ENCODE assay signal across 14 cellular contexts in the genomic region with DNA sequence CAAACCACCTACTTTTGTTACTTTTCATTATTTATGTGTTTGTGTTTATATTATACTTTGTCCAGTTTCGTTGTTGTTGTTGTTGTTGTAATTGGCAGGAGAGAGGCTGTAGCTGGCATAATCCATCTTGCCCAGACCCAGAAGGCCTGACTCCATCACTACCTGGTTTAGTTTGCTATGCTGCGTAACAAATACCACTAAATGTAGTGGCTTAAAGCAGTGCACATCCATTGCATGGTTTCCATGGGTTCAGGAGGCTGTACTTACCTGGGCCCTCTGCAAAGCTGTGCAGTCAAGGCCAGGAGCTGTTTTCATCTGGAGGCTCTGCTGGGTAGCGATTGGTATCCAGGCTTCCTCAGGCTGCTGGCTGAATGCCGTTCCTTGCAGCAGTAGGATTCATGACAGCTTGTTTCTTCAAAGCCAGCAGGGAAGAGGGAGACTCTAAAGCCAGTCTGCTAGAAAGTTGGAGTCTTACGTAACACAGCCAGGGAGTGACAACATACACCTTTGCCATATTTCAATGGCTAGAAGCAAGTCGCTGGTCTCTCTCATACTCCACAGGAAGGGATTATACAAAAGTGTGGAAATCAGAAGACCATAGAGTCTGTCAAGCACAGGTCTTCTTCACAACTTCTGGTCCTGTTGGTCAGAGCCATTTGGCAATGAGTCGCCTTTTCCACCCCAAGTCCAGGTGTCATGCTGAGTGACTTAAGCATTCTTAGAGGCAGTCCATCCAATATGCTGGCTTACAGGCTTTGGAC. TPM values are rescaled to one million over a fixed set of nuclear protein-coding genes. Genes with fewer than 3 reads are reported as not detected.
DNase-seq lines count a peak whose midpoint lies in the region; ATAC-seq and TF ChIP-seq lines count a peak whose summit lies in the region.
"Had no signal": no experiment of that assay in that cellular context is flagged by ENCODE, and none has a peak within 500 bp of the region (broad histone marks: within the 10 kb centered on the region; RNA-seq: fewer than 3 reads in every experiment).

No MANE protein-coding gene starts in this region.

- peaks cover 6 to 99% (median 90%) of the 10 kb centered on the region in 7 donors for H3K4me1 Mint-ChIP-seq in naive thymus-derived CD4-positive, alpha-beta T cell

- H3K36me3 Mint-ChIP-seq in naive thymus-derived CD4-positive, alpha-beta T cell = peaks cover 0 to 26% (median 9%) of the 10 kb centered on the region in 5 donors

- H3K36me3 ChIP-seq in mammary epithelial cell (ENCODE audit: insufficient read depth, low read length) (no peaks in the 10 kb centered on the region), WERI-Rb-1 (peaks cover 7% of the 10 kb centered on the region)
- peaks cover 0 to 10% (median 0%) of the 10 kb centered on the region in 3 experiments for H3K36me3 ChIP-seq in naive thymus-derived CD4-positive, alpha-beta T cell (ENCODE audit: control insufficient read depth in 2 of 3, insufficient read depth in 3 of 3, low read length in 3 of 3)
- H3K36me3 ChIP-seq: vagina had no signal

- CTCF ChIA-PET in mammary epithelial cell (lab: Charles Lee; ENCODE audit: low non-redundant PET) = no interaction called here
- CTCF ChIA-PET in naive thymus-derived CD4-positive, alpha-beta T cell (lab: Charles Lee) = interaction anchor here (1.4 kb wide), 1 partner anchor 13 kb away, joined by 5 read pairs; no protein-coding TSS in a partner anchor

- WGBS in mammary epithelial cell (ENCODE audit: low coverage, missing lambda C conversion rate) = 91% methylated on average over 7 of the region's 7 CpGs

- no peak overlapping the region for H3K4me2 ChIP-seq in mammary epithelial cell (ENCODE audit: insufficient read depth, low read depth, low read length)

- dilution Hi-C loops in mammary epithelial cell (cut with HindIII; ENCODE audit: low sequenced_read_pairs) = no loop called here

- H3K4me3 ChIP-seq in mammary epithelial cell (replicated peaks in 1 of 3; ENCODE audit: insufficient read depth in 1 of 3, low read depth in 2 of 3, low read length in 3 of 3) (no peak overlapping the region), WERI-Rb-1 (ENCODE audit: low read depth, low read length) (no peak overlapping the region)
- H3K4me3 ChIP-seq in naive thymus-derived CD4-positive, alpha-beta T cell (ENCODE audit: low read length) = no peak overlapping the region
- H3K4me3 ChIP-seq: vagina had no signal

- ATAC-seq in naive thymus-derived CD4-positive, alpha-beta T cell = no peak
- no peak for ATAC-seq in HG02798 (IDR thresholded peaks at IDR 0.05; ENCODE audit: poor library complexity, unreplicated experiment)
- ATAC-seq: sciatic nerve had no signal

- in situ Hi-C loops in mammary epithelial cell (cut with MboI; ENCODE audit: low sequenced_read_pairs in 2 of 2) = loop anchor here in 1 of 2 donors (25.0 kb wide), 1 partner anchor 462 kb away; no protein-coding TSS in a partner anchor

- H3K79me2 ChIP-seq in mammary epithelial cell (ENCODE audit: insufficient read depth, low read length) = no peaks in the 10 kb centered on the region

- H3K27ac ChIP-seq in mammary epithelial cell (ENCODE audit: insufficient read depth, low read depth, low read length) (no peak overlapping the region), WERI-Rb-1 (no peak overlapping the region)
- H3K27ac ChIP-seq in naive thymus-derived CD4-positive, alpha-beta T cell (ENCODE audit: low read depth, low read length) = no peak overlapping the region
- H3K27ac ChIP-seq: vagina had no signal

- H3K27me3 Mint-ChIP-seq in naive thymus-derived CD4-positive, alpha-beta T cell = no peaks in the 10 kb centered on the region
- H3K27me3 Mint-ChIP-seq: activated B cell treated with CpG ODN at 0.5 μM for 24 hours had no signal

- no peaks in the 10 kb centered on the region for H3K27me3 ChIP-seq in mammary epithelial cell (ENCODE audit: insufficient read depth, low read length)
- no peaks in the 10 kb centered on the region for H3K27me3 ChIP-seq in naive thymus-derived CD4-positive, alpha-beta T cell (ENCODE audit: control insufficient read depth in 2 of 2, insufficient read depth in 2 of 2, low read length in 2 of 2)
- H3K27me3 ChIP-seq in WERI-Rb-1 (ENCODE audit: insufficient read depth, low read depth, severe bottlenecking) = no peaks in the 10 kb centered on the region
- H3K27me3 ChIP-seq: vagina had no signal

- no peak overlapping the region for H3K9ac ChIP-seq in mammary epithelial cell (ENCODE audit: insufficient read depth, low read length)

- H3K4me1 ChIP-seq in mammary epithelial cell (ENCODE audit: insufficient read depth, low read length) = peaks cover 3% of the 10 kb centered on the region
- peaks cover 0 to 43% of the 10 kb centered on the region in 2 donors for H3K4me1 ChIP-seq in naive thymus-derived CD4-positive, alpha-beta T cell (ENCODE audit: control insufficient read depth in 2 of 2, insufficient read depth in 2 of 2, low read length in 2 of 2)

- TF ChIP-seq CTCF in mammary epithelial cell (conservative IDR thresholded peaks at IDR 0.05 in 1 of 2, IDR thresholded peaks at IDR 0.05 in 1 of 2; ENCODE audit: extremely low read depth in 1 of 2, insufficient read depth in 1 of 2, low read depth in 1 of 2, low read length in 2 of 2) = no peak
- no peak for TF ChIP-seq CTCF in WERI-Rb-1 (IDR thresholded peaks at IDR 0.05; ENCODE audit: low read depth, low read length)

- H4K20me1 ChIP-seq in mammary epithelial cell (ENCODE audit: insufficient read depth, low read length) = no peaks in the 10 kb centered on the region

- POLR2A ChIA-PET in naive thymus-derived CD4-positive, alpha-beta T cell (lab: Charles Lee) = interaction anchor here (1.0 kb wide), 1 partner anchor 41 kb away, joined by 8 read pairs; the partner anchor contains the start of gene TNRC6C

- no peak overlapping the region for H2AFZ ChIP-seq in mammary epithelial cell (ENCODE audit: low read depth, low read length)

- intact Hi-C loops in mammary epithelial cell (cut with micrococcal nuclease) = no loop called here
- intact Hi-C loops in naive thymus-derived CD4-positive, alpha-beta T cell (cut with micrococcal nuclease) = loop anchor here in 1 of 2 donors (2.0 kb wide), 1 partner anchor 39 kb away; no protein-coding TSS in a partner anchor

- no peaks in the 10 kb centered on the region for H3K9me3 Mint-ChIP-seq in naive thymus-derived CD4-positive, alpha-beta T cell
- H3K9me3 Mint-ChIP-seq: activated B cell treated with CpG ODN at 0.5 μM for 24 hours; activated T-helper 1 cell treated with anti-CD3 and anti-CD28 coated beads, Interleukin-12 subunit alpha, Interleukin-12 subunit beta, Interleukin-2, Interleukin-4 antibody, amounts not matched to agents 30 ng/mL and 10 ng/mL and 1 ng/mL, durations not matched to agents 14 hours and 24 hours and 36 hours had no signal

- DNase-seq in ELR (ENCODE audit: low read depth) (peak; percentile 37), M059J (ENCODE audit: low read depth) (peak; percentile 74), mammary epithelial cell (peak; percentile 16), COLO668 (lab: John Stamatoyannopoulos, UW; ENCODE audit: unreplicated experiment) (no peak), retina (no peak), WERI-Rb-1 (no peak)
- DNase-seq in naive thymus-derived CD4-positive, alpha-beta T cell = no peak
- DNase-seq: activated B cell treated with CpG ODN at 0.5 μM for 24 hours, Calu3, NCI-H2081 had no signal

- peak overlapping the region in 7 of 9 donors; percentile 37 to 71 (median 52) for H3K27ac Mint-ChIP-seq in naive thymus-derived CD4-positive, alpha-beta T cell
- H3K27ac Mint-ChIP-seq: activated B cell treated with CpG ODN at 0.5 μM for 24 hours; activated T-helper 1 cell treated with anti-CD3 and anti-CD28 coated beads, Interleukin-12 subunit alpha, Interleukin-12 subunit beta, Interleukin-2, Interleukin-4 antibody, amounts not matched to agents 30 ng/mL and 10 ng/mL and 1 ng/mL, durations not matched to agents 14 hours and 24 hours and 36 hours had no signal

- BruUV-seq in mammary epithelial cell (replicated peaks; lab: Mats Ljungman, UMichigan) = no TSS peak

- H3K9me3 ChIP-seq in mammary epithelial cell (replicated peaks; ENCODE audit: insufficient read depth, low read length) (no peaks in the 10 kb centered on the region), WERI-Rb-1 (ENCODE audit: severe bottlenecking) (no peaks in the 10 kb centered on the region)
- no peaks in the 10 kb centered on the region for H3K9me3 ChIP-seq in naive thymus-derived CD4-positive, alpha-beta T cell (ENCODE audit: control insufficient read depth in 2 of 3, low read length in 3 of 3)
- H3K9me3 ChIP-seq: vagina had no signal

- peak overlapping the region in 7 of 10 donors; percentile 25 to 74 (median 37) for H3K4me3 Mint-ChIP-seq in naive thymus-derived CD4-positive, alpha-beta T cell
- H3K4me3 Mint-ChIP-seq: activated B cell treated with CpG ODN at 0.5 μM for 24 hours; activated T-helper 1 cell treated with anti-CD3 and anti-CD28 coated beads, Interleukin-12 subunit alpha, Interleukin-12 subunit beta, Interleukin-2, Interleukin-4 antibody, amounts not matched to agents 30 ng/mL and 10 ng/mL and 1 ng/mL, durations not matched to agents 14 hours and 24 hours and 36 hours had no signal

RNA-seq across cellular contexts. Expression of gene TNRC6C, which starts 41.1 kb away (rescaled TPM):
- total RNA-seq in M059J (2014; rRNA removed; shearing (Covaris generic)) = 2.8 and 3.2 TPM in 2 replicates
- 1 to 10 TPM; 2.7 to 9.1 TPM for total RNA-seq in mammary epithelial cell
- polyA plus RNA-seq in mammary epithelial cell = 1.3 TPM
- 3.2 TPM for polyA minus RNA-seq in mammary epithelial cell
- 100 to 1,000 TPM in 3 of 5 experiments, 10 to 100 TPM in 2; 28.6 to 133 (median 104) TPM for total RNA-seq in naive thymus-derived CD4-positive, alpha-beta T cell
- polyA plus RNA-seq in naive thymus-derived CD4-positive, alpha-beta T cell = 1 to 10 TPM; 7.4 to 8.2 TPM

Comparison
In these comparisons a context has a peak if more than half of its experiments do, and no peak if none do; other contexts are left out.
1. DNase-seq: peak in ELR (single experiment), M059J (single experiment) and mammary epithelial cell (single experiment); none in naive thymus-derived CD4-positive, alpha-beta T cell (0 of 9), COLO668 (single experiment), retina (single experiment) and WERI-Rb-1 (single experiment).